In the genomic region with DNA sequence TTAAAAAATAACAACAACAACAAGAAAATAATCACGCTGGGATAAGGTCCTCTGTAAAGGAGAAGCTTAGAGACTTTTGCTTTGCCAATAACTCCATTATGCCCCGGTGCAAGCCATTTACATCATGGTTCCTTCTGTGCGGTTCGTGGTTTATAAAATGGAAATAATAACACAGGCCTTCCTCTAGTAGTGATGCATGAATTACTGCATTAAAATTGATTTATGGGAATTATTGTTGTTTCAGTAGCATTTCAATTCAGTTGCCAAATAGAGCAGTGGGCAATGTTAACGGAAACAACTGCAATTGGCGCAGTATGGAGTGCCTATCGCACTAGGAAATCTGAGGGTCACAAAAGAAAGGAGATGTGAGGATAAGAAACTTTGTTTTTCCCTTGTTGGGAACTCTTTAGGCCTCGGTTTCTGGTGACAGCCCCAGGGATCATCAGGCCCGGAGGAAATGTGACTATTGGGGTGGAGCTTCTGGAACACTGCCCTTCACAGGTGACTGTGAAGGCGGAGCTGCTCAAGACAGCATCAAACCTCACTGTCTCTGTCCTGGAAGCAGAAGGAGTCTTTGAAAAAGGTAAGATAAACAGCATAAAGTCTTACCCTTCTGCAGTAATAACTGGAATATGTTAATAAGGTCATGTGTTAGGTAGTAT, we compare ENCODE assay signal across 9 cellular contexts. TPM values are rescaled to one million over a fixed set of nuclear protein-coding genes. Genes with fewer than 3 reads are reported as not detected.
A peak's percentile ranks its signal among the peaks of the same experiment; 100 is the strongest.
DNase-seq lines count a peak whose midpoint lies in the region; TF ChIP-seq lines count a peak whose summit lies in the region.
"Had no signal": no experiment of that assay in that cellular context is flagged by ENCODE, and none has a peak within 500 bp of the region (broad histone marks: within the 10 kb centered on the region; RNA-seq: fewer than 3 reads in every experiment).

No MANE protein-coding gene starts in this region.

- peak overlapping the region; percentile 80 for H3K4me3 Mint-ChIP-seq in activated CD4-positive, alpha-beta memory T cell treated with anti-CD3 and anti-CD28 coated beads for 36 hours

- POLR2A ChIA-PET in activated CD4-positive, alpha-beta memory T cell treated with anti-CD3 and anti-CD28 coated beads for 36 hours (lab: Charles Lee), result no interaction called here

- no peak for TF ChIP-seq CTCF in GM10266 (IDR thresholded peaks at IDR 0.05; ENCODE audit: control insufficient read depth, insufficient read depth, low read depth, missing control alignments)

- peaks cover 35% of the 10 kb centered on the region for H3K4me1 Mint-ChIP-seq in activated CD4-positive, alpha-beta memory T cell treated with anti-CD3 and anti-CD28 coated beads for 36 hours (ENCODE audit: low read depth)

- intact Hi-C loops in activated CD4-positive, alpha-beta memory T cell treated with anti-CD3 and anti-CD28 coated beads for 36 hours (cut with micrococcal nuclease), result no loop called here

- CTCF ChIA-PET in activated CD4-positive, alpha-beta memory T cell treated with anti-CD3 and anti-CD28 coated beads for 36 hours (lab: Charles Lee), result interaction anchor here (1.0 kb wide), 1 partner anchor 45 kb away, joined by 4 read pairs; no protein-coding TSS in a partner anchor

- H3K9me3 Mint-ChIP-seq in activated CD4-positive, alpha-beta memory T cell treated with anti-CD3 and anti-CD28 coated beads for 36 hours, result no peaks in the 10 kb centered on the region

- DNase-seq in stimulated activated CD4-positive, alpha-beta T cell treated with anti-CD3 and anti-CD28 coated beads, Interleukin-15, amount 100 ng/mL, for 24 hours, result peak; percentile 37
- no peak for DNase-seq in stimulated activated CD4-positive, alpha-beta T cell treated with anti-CD3 and anti-CD28 coated beads, Interleukin-4, amount 100 ng/mL, for 1 hour
- DNase-seq in activated CD4-positive, alpha-beta memory T cell treated with anti-CD3 and anti-CD28 coated beads for 36 hours, result peak; percentile 16
- DNase-seq in iPS-NIHi7 (ENCODE audit: extremely low spot score), result peak; percentile 37
- no peak for DNase-seq in NCI-H146 (lab: John Stamatoyannopoulos, UW)
- DNase-seq in activated CD8-positive, alpha-beta memory T cell treated with anti-CD3 and anti-CD28 coated beads for 24 hours, result no peak
- DNase-seq in NCI-H2227 treated with DMSO at 0.1 percent for 48 hours (lab: John Stamatoyannopoulos, UW), result no peak
- DNase-seq in GM10266 (ENCODE audit: extremely low spot score), result no peak
- DNase-seq: EL had no signal

- H3K27ac Mint-ChIP-seq in activated CD4-positive, alpha-beta memory T cell treated with anti-CD3 and anti-CD28 coated beads for 36 hours, result peak overlapping the region; percentile 90

- peaks cover 8% of the 10 kb centered on the region for H3K27me3 Mint-ChIP-seq in activated CD4-positive, alpha-beta memory T cell treated with anti-CD3 and anti-CD28 coated beads for 36 hours

- H3K36me3 Mint-ChIP-seq in activated CD4-positive, alpha-beta memory T cell treated with anti-CD3 and anti-CD28 coated beads for 36 hours, result peaks cover 16% of the 10 kb centered on the region

RNA-seq across cellular contexts. Expression of gene CD109, which starts 1.1 kb away (rescaled TPM):
- 1 to 10 TPM; 7.2 to 9.1 TPM for total RNA-seq in activated CD4-positive, alpha-beta memory T cell treated with anti-CD3 and anti-CD28 coated beads for 36 hours

RNA-seq across cellular contexts. Expression of gene SLC17A5, which starts 43.3 kb away (rescaled TPM):
- 1 to 10 TPM; 5.1 to 5.4 TPM for total RNA-seq in activated CD4-positive, alpha-beta memory T cell treated with anti-CD3 and anti-CD28 coated beads for 36 hours

Comparison
In these comparisons a context has a peak if more than half of its experiments do, and no peak if none do; other contexts are left out.
1. DNase-seq: peak in stimulated activated CD4-positive, alpha-beta T cell treated with anti-CD3 and anti-CD28 coated beads, Interleukin-15, amount 100 ng/mL, for 24 hours (single experiment), activated CD4-positive, alpha-beta memory T cell treated with anti-CD3 and anti-CD28 coated beads for 36 hours (single experiment) and iPS-NIHi7 (single experiment); none in stimulated activated CD4-positive, alpha-beta T cell treated with anti-CD3 and anti-CD28 coated beads, Interleukin-4, amount 100 ng/mL, for 1 hour (single experiment), NCI-H146 (single experiment), activated CD8-positive, alpha-beta memory T cell treated with anti-CD3 and anti-CD28 coated beads for 24 hours (single experiment), NCI-H2227 treated with DMSO at 0.1 percent for 48 hours (single experiment) and GM10266 (single experiment).